Comparison of ENCODE assay signal across 25 cellular contexts in the genomic region with DNA sequence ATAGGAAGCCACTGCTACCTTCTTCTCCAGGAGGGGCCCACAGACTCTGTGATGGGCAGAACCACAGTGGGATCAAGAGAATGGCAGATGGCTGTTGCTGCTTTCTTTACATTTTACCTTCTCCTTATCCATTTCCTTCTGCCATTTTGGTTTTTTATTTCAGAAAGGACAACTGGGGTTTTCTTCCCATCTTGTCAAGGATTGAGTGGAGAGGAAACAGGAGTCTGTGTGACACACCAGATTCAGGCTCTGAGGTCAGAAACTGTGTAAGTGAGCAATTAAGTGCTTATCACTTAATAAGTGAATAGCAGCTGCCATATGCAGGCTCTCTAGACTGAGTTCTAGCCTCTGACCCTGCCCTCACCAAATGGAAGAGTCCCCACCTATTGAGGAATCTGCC. TPM values are rescaled to one million over a fixed set of nuclear protein-coding genes. Genes with fewer than 3 reads are reported as not detected.
DNase-seq lines count a peak whose midpoint lies in the region; ATAC-seq, FAIRE-seq and TF ChIP-seq lines count a peak whose summit lies in the region.
"Had no signal": no experiment of that assay in that cellular context is flagged by ENCODE, and none has a peak within 500 bp of the region (broad histone marks: within the 10 kb centered on the region; RNA-seq: fewer than 3 reads in every experiment).

No MANE protein-coding gene starts in this region.

- no peak overlapping the region for H2AFZ ChIP-seq in astrocyte (ENCODE audit: low read depth, low read length)

- peaks cover 23% of the 10 kb centered on the region for H3K79me2 ChIP-seq in astrocyte (ENCODE audit: insufficient read depth, low read length)

- POLR2A ChIA-PET in A549 (lab: Yijun Ruan, JAX) = no interaction called here

- H3K9me3 ChIP-seq in A549 = no peaks in the 10 kb centered on the region
- H3K9me3 ChIP-seq in astrocyte (ENCODE audit: insufficient read depth, low read depth, low read length) = no peaks in the 10 kb centered on the region
- H3K9me3 ChIP-seq: body of pancreas, stomach had no signal

- H3K9me3 Mint-ChIP-seq in astrocyte (ENCODE audit: unreplicated experiment) (no peaks in the 10 kb centered on the region), neural crest cell (no peaks in the 10 kb centered on the region)
- H3K9me3 Mint-ChIP-seq: activated T-helper 1 cell treated with anti-CD3 and anti-CD28 coated beads, Interleukin-12 subunit alpha, Interleukin-12 subunit beta, Interleukin-2, Interleukin-4 antibody, amounts not matched to agents 30 ng/mL and 10 ng/mL and 1 ng/mL, durations not matched to agents 14 hours and 24 hours and 36 hours; CD4-positive, alpha-beta T cell; nephron had no signal

- no peaks in the 10 kb centered on the region for H3K27me3 ChIP-seq in astrocyte (ENCODE audit: insufficient read depth, low read length)
- H3K27me3 ChIP-seq: body of pancreas, stomach had no signal

- FAIRE-seq in A549 (lab: Jason Lieb, UNC) = no peak
- no peak for FAIRE-seq in astrocyte (lab: Jason Lieb, UNC)
- FAIRE-seq: G401.6, TTC549, urothelium cell line had no signal

- no peak for TF ChIP-seq RAD21 in A549 (conservative IDR thresholded peaks at IDR 0.05 in 1 of 2, IDR thresholded peaks at IDR 0.05 in 1 of 2)

- H3K36me3 ChIP-seq in astrocyte (ENCODE audit: insufficient read depth, low read length) = peaks cover 20% of the 10 kb centered on the region

- peaks cover 11% of the 10 kb centered on the region for H4K20me1 ChIP-seq in astrocyte (ENCODE audit: insufficient read depth, low read length)

- TF ChIP-seq CTCF in A549 (IDR thresholded peaks at IDR 0.05) (no peak), astrocyte (IDR thresholded peaks at IDR 0.05; ENCODE audit: insufficient read depth, low read depth, low read length) (no peak), neural crest cell (conservative IDR thresholded peaks at IDR 0.05) (no peak)

- H3K27ac Mint-ChIP-seq in astrocyte (ENCODE audit: unreplicated experiment) (no peak overlapping the region), neural crest cell (ENCODE audit: unreplicated experiment) (peak overlapping the region; percentile 61)
- H3K27ac Mint-ChIP-seq: activated naive CD8-positive, alpha-beta T cell; activated T-helper 1 cell treated with anti-CD3 and anti-CD28 coated beads, Interleukin-12 subunit alpha, Interleukin-12 subunit beta, Interleukin-2, Interleukin-4 antibody, amounts not matched to agents 30 ng/mL and 10 ng/mL and 1 ng/mL, durations not matched to agents 14 hours and 24 hours and 36 hours; CD4-positive, alpha-beta T cell had no signal

- DNase-seq in A549 (ENCODE audit: low read depth in 1 of 2, low spot score in 1 of 2) (no peak), NCI-H1105 treated with DMSO at 0.1 percent for 48 hours (lab: John Stamatoyannopoulos, UW) (peak; percentile 18), astrocyte (ENCODE audit: low read depth) (no peak), neural crest cell (ENCODE audit: low read depth, low spot score) (no peak), pons (ENCODE audit: low spot score) (no peak)
- no peak for DNase-seq in activated naive CD4-positive, alpha-beta T cell treated with anti-CD3 and anti-CD28 coated beads, Interleukin-2, amount 50 U/mL, for 16 hours
- DNase-seq: activated CD4-positive, alpha-beta T cell treated with anti-CD3 and anti-CD28 coated beads for 4 hours; body of pancreas; CD4-positive, alpha-beta T cell; DMS153; head of caudate nucleus; NCI-H2081; NCI-H526; stimulated activated CD4-positive, alpha-beta T cell treated with anti-CD3 and anti-CD28 coated beads, Interleukin-4, amount 100 ng/mL, for 24 hours; stomach had no signal

- H3K9ac ChIP-seq in astrocyte (ENCODE audit: low read length) = no peak overlapping the region
- H3K9ac ChIP-seq: KMS-11 had no signal

- H3K4me3 Mint-ChIP-seq in astrocyte (ENCODE audit: unreplicated experiment) = no peak overlapping the region
- H3K4me3 Mint-ChIP-seq in neural crest cell = no peak overlapping the region
- H3K4me3 Mint-ChIP-seq: activated naive CD8-positive, alpha-beta T cell; activated T-helper 1 cell treated with anti-CD3 and anti-CD28 coated beads, Interleukin-12 subunit alpha, Interleukin-12 subunit beta, Interleukin-2, Interleukin-4 antibody, amounts not matched to agents 30 ng/mL and 10 ng/mL and 1 ng/mL, durations not matched to agents 14 hours and 24 hours and 36 hours; CD4-positive, alpha-beta T cell; nephron had no signal

- H3K27me3 Mint-ChIP-seq in astrocyte (ENCODE audit: low read depth, unreplicated experiment) (no peaks in the 10 kb centered on the region), neural crest cell (ENCODE audit: low read depth) (no peaks in the 10 kb centered on the region)
- H3K27me3 Mint-ChIP-seq: activated naive CD8-positive, alpha-beta T cell had no signal

- no peak overlapping the region for H3K4me3 ChIP-seq in A549
- no peak overlapping the region for H3K4me3 ChIP-seq in astrocyte (ENCODE audit: insufficient read depth, low read depth, low read length)
- H3K4me3 ChIP-seq: body of pancreas, stomach had no signal

- no peak for TF ChIP-seq EP300 in A549 (IDR thresholded peaks at IDR 0.05)

- ATAC-seq in A549 (no peak), GM21529 (IDR thresholded peaks at IDR 0.05; ENCODE audit: unreplicated experiment) (no peak), HG03520 (IDR thresholded peaks at IDR 0.05; ENCODE audit: unreplicated experiment) (no peak)
- ATAC-seq: body of pancreas, Right ventricle myocardium inferior had no signal

- H3K36me3 Mint-ChIP-seq in astrocyte (ENCODE audit: low read depth, unreplicated experiment) (peaks cover 33% of the 10 kb centered on the region), neural crest cell (ENCODE audit: low read depth) (peaks cover 14% of the 10 kb centered on the region)
- H3K36me3 Mint-ChIP-seq: activated naive CD8-positive, alpha-beta T cell had no signal

- H3K4me1 ChIP-seq in A549 = peaks cover 84% of the 10 kb centered on the region
- H3K4me1 ChIP-seq in astrocyte (ENCODE audit: insufficient read depth, low read length) = peaks cover 26% of the 10 kb centered on the region

- CTCF ChIA-PET in A549 (lab: Yijun Ruan, JAX) = interaction anchor here (1.8 kb wide), 1 partner anchor 22 kb away, joined by 4 read pairs; no protein-coding TSS in a partner anchor

- H3K4me1 Mint-ChIP-seq in astrocyte (ENCODE audit: low read depth, unreplicated experiment) = peaks cover 41% of the 10 kb centered on the region
- H3K4me1 Mint-ChIP-seq in neural crest cell = peaks cover 32% of the 10 kb centered on the region

- H3K27ac ChIP-seq in A549 (peak overlapping the region; percentile 81 to 94), astrocyte (ENCODE audit: low read depth, low read length) (peak overlapping the region; percentile 32)
- H3K27ac ChIP-seq: KMS-11 had no signal

- H3K4me2 ChIP-seq in A549 = peak overlapping the region; percentile 67; the same call in 1 of the 3 replicates
- no peak overlapping the region for H3K4me2 ChIP-seq in astrocyte (ENCODE audit: low read length)
- H3K4me2 ChIP-seq: KMS-11 had no signal

- no peak for TF ChIP-seq POLR2A in A549 (IDR thresholded peaks at IDR 0.05; ENCODE audit: low read length)

TF ChIP-seq in A549, 52 proteins besides CTCF, POLR2A, EP300 and RAD21:
- TF ChIP-seq KDM1A (IDR thresholded peaks at IDR 0.05; ENCODE audit: low read depth) (no peak), EHMT2 (IDR thresholded peaks at IDR 0.05; ENCODE audit: low read depth) (peak; percentile 63; the same call in 1 of the 2 replicates), MYC (IDR thresholded peaks at IDR 0.05; ENCODE audit: borderline replicate concordance, low read length) (no peak), FOXS1 (CRISPR knock-in tag; IDR thresholded peaks at IDR 0.05) (0 out of 2 replicates have a peak, but pooled peaks have one; percentile 22), HEYL (CRISPR knock-in tag; IDR thresholded peaks at IDR 0.05) (no peak), ZSCAN20 (CRISPR knock-in tag; IDR thresholded peaks at IDR 0.05) (peak; percentile 46; the same call in 1 of the 2 replicates)

RNA-seq across cellular contexts. Expression of a gene that starts 47.3 kb away (rescaled TPM):
- polyA plus RNA-seq in A549 (2011; rRNA removed) = 260 and 476 TPM in 2 replicates
- 393 and 412 TPM in 2 replicates for polyA plus RNA-seq in A549 (2012; cell fraction: cytosol; rRNA removed)
- 508 and 526 TPM in 2 replicates for polyA plus RNA-seq in A549 (2012; cell fraction: nucleus; rRNA removed)
- polyA plus RNA-seq in A549 (2017; fragmentation: RNase III; extraction: RNeasy Plus Mini Kit Qiagen cat#74134 plus additional on column Dnase treatment) = 174 to 209 TPM (median 201 TPM) in 3 replicates
- 629 and 645 TPM in 2 replicates for polyA minus RNA-seq in A549 (2011; rRNA and poly(A)+ RNA removed)
- total RNA-seq in astrocyte = 139 and 201 TPM in 2 replicates
- total RNA-seq in neural crest cell = 66.1 and 81.9 TPM in 2 replicates
